In genomic region chr2:164655750-164656149, GRCh38 we compare ENCODE assay signal across 16 cellular contexts. TPM values are rescaled to one million over a fixed set of nuclear protein-coding genes. Genes with fewer than 3 reads are reported as not detected.
DNase-seq lines count a peak whose midpoint lies in the region; ATAC-seq and TF ChIP-seq lines count a peak whose summit lies in the region.
"Had no signal": no experiment of that assay in that cellular context is flagged by ENCODE, and none has a peak within 500 bp of the region (broad histone marks: within the 10 kb centered on the region; RNA-seq: fewer than 3 reads in every experiment).

No MANE protein-coding gene starts in this region.

- peaks cover 4 to 6% of the 10 kb centered on the region in 2 donors for H3K9me3 ChIP-seq in left lung
- H3K9me3 ChIP-seq: prostate gland had no signal

- in situ Hi-C loops in astrocyte of the spinal cord (cut with HindIII; ENCODE audit: low sequenced_read_pairs), result no loop called here

- TF ChIP-seq CTCF in AG09319 (IDR thresholded peaks at IDR 0.05; ENCODE audit: low read depth, low read length) (peak; percentile 12; the same call in 1 of the 2 replicates), HFFc6 (IDR thresholded peaks at IDR 0.05) (peak; percentile 39; the same call in 1 of the 2 replicates), astrocyte of the spinal cord (IDR thresholded peaks at IDR 0.05; ENCODE audit: low read depth, low read length) (peak; percentile 19), left lung (IDR thresholded peaks at IDR 0.05) (no peak)

- DNase-seq in AG09319 (ENCODE audit: extremely low read depth, low read depth) (no peak), HFFc6 (no peak), astrocyte of the spinal cord (ENCODE audit: low read depth, low spot score) (peak; percentile 39), kidney glomerular epithelial cell (lab: John Stamatoyannopoulos, UW) (peak; percentile 43), left lung (no peak), germinal center (ENCODE audit: low spot score) (no peak)
- no peak for DNase-seq in activated T-helper 1 cell treated with anti-CD3 and anti-CD28 coated beads, Interleukin-12 subunit alpha, Interleukin-12 subunit beta, Interleukin-2, Interleukin-4 antibody, amounts not matched to agents 30 ng/mL and 10 ng/mL and 1 ng/mL, durations not matched to agents 14 hours and 24 hours and 36 hours (ENCODE audit: low spot score)
- DNase-seq: activated CD8-positive, alpha-beta memory T cell treated with anti-CD3 and anti-CD28 coated beads for 24 hours; activated gamma-delta T cell; CD4-positive, alpha-beta T cell; effector memory CD8-positive, alpha-beta T cell; GDM1; glutamatergic neuron; naive B cell had no signal

- no peaks in the 10 kb centered on the region for H3K4me1 ChIP-seq in left lung
- H3K4me1 ChIP-seq: prostate gland had no signal

- no peaks in the 10 kb centered on the region for H3K27me3 ChIP-seq in left lung

- H3K36me3 ChIP-seq in left lung, result no peaks in the 10 kb centered on the region
- H3K36me3 ChIP-seq: prostate gland had no signal

- peaks cover 7% of the 10 kb centered on the region for H3K9me3 Mint-ChIP-seq in HFFc6
- no peaks in the 10 kb centered on the region for H3K9me3 Mint-ChIP-seq in activated T-helper 1 cell treated with anti-CD3 and anti-CD28 coated beads, Interleukin-12 subunit alpha, Interleukin-12 subunit beta, Interleukin-2, Interleukin-4 antibody, amounts not matched to agents 30 ng/mL and 10 ng/mL and 1 ng/mL, durations not matched to agents 14 hours and 24 hours and 36 hours

- H3K27me3 Mint-ChIP-seq in HFFc6 (ENCODE audit: insufficient read depth), result peaks cover 5% of the 10 kb centered on the region; the same call in 1 of the 2 replicates
- H3K27me3 Mint-ChIP-seq in activated T-helper 1 cell treated with anti-CD3 and anti-CD28 coated beads, Interleukin-12 subunit alpha, Interleukin-12 subunit beta, Interleukin-2, Interleukin-4 antibody, amounts not matched to agents 30 ng/mL and 10 ng/mL and 1 ng/mL, durations not matched to agents 14 hours and 24 hours and 36 hours (ENCODE audit: insufficient read depth), result no peaks in the 10 kb centered on the region
- H3K27me3 Mint-ChIP-seq: CD4-positive, alpha-beta T cell; effector memory CD8-positive, alpha-beta T cell; naive B cell had no signal

- no peak overlapping the region for H3K27ac ChIP-seq in left lung
- H3K27ac ChIP-seq: prostate gland had no signal

- peaks cover 33% of the 10 kb centered on the region for H3K4me1 Mint-ChIP-seq in HFFc6 (ENCODE audit: low read depth)
- H3K4me1 Mint-ChIP-seq in activated T-helper 1 cell treated with anti-CD3 and anti-CD28 coated beads, Interleukin-12 subunit alpha, Interleukin-12 subunit beta, Interleukin-2, Interleukin-4 antibody, amounts not matched to agents 30 ng/mL and 10 ng/mL and 1 ng/mL, durations not matched to agents 14 hours and 24 hours and 36 hours (ENCODE audit: low read depth), result no peaks in the 10 kb centered on the region
- H3K4me1 Mint-ChIP-seq: naive B cell had no signal

- intact Hi-C loops in left lung (cut with DNase I), result no loop called here
- intact Hi-C loops in activated T-helper 1 cell treated with anti-CD3 and anti-CD28 coated beads, Interleukin-12 subunit alpha, Interleukin-12 subunit beta, Interleukin-2, Interleukin-4 antibody, amounts not matched to agents 30 ng/mL and 10 ng/mL and 1 ng/mL, durations not matched to agents 14 hours and 24 hours and 36 hours (cut with micrococcal nuclease), result no loop called here

- H3K4me3 Mint-ChIP-seq in HFFc6, result no peak overlapping the region
- no peak overlapping the region for H3K4me3 Mint-ChIP-seq in activated T-helper 1 cell treated with anti-CD3 and anti-CD28 coated beads, Interleukin-12 subunit alpha, Interleukin-12 subunit beta, Interleukin-2, Interleukin-4 antibody, amounts not matched to agents 30 ng/mL and 10 ng/mL and 1 ng/mL, durations not matched to agents 14 hours and 24 hours and 36 hours
- H3K4me3 Mint-ChIP-seq: CD4-positive, alpha-beta T cell; effector memory CD8-positive, alpha-beta T cell; naive B cell had no signal

- H3K27ac Mint-ChIP-seq in HFFc6, result no peak overlapping the region
- H3K27ac Mint-ChIP-seq in activated T-helper 1 cell treated with anti-CD3 and anti-CD28 coated beads, Interleukin-12 subunit alpha, Interleukin-12 subunit beta, Interleukin-2, Interleukin-4 antibody, amounts not matched to agents 30 ng/mL and 10 ng/mL and 1 ng/mL, durations not matched to agents 14 hours and 24 hours and 36 hours, result no peak overlapping the region
- H3K27ac Mint-ChIP-seq: CD4-positive, alpha-beta T cell; effector memory CD8-positive, alpha-beta T cell had no signal

- H3K4me3 ChIP-seq in astrocyte of the spinal cord (ENCODE audit: low read depth, low read length) (no peak overlapping the region), left lung (no peak overlapping the region)
- H3K4me3 ChIP-seq: prostate gland had no signal

- ATAC-seq in left lung, result no peak
- ATAC-seq in HG02981 (IDR thresholded peaks at IDR 0.05; ENCODE audit: unreplicated experiment), result no peak
- ATAC-seq: effector memory CD8-positive, alpha-beta T cell had no signal

- peaks cover 15% of the 10 kb centered on the region for H3K36me3 Mint-ChIP-seq in HFFc6 (ENCODE audit: low read depth)
- no peaks in the 10 kb centered on the region for H3K36me3 Mint-ChIP-seq in activated T-helper 1 cell treated with anti-CD3 and anti-CD28 coated beads, Interleukin-12 subunit alpha, Interleukin-12 subunit beta, Interleukin-2, Interleukin-4 antibody, amounts not matched to agents 30 ng/mL and 10 ng/mL and 1 ng/mL, durations not matched to agents 14 hours and 24 hours and 36 hours (ENCODE audit: low read depth)

RNA-seq across cellular contexts. Expression of gene GRB14, which starts 34.5 kb away (rescaled TPM):
- total RNA-seq in HFFc6 (2021; fragmentation: NEBNext Ultra II Directional; extraction: Animal tissue kit (Norgen Biotek cat#: 25700)), result under 1 TPM in 1 of 6 experiments, not detected in 5; 0.19 TPM
- 1 to 10 TPM; 4.1 to 9.4 TPM for total RNA-seq in left lung
- total RNA-seq in activated T-helper 1 cell treated with anti-CD3 and anti-CD28 coated beads, Interleukin-12 subunit alpha, Interleukin-12 subunit beta, Interleukin-2, Interleukin-4 antibody, amounts not matched to agents 30 ng/mL and 10 ng/mL and 1 ng/mL, durations not matched to agents 14 hours and 24 hours and 36 hours, result not detected in 2 replicates
- total RNA-seq: CD4-positive, alpha-beta T cell had no signal

Comparison
In these comparisons a context has a peak if more than half of its experiments do, and no peak if none do; other contexts are left out.
1. DNase-seq: peak in astrocyte of the spinal cord (single experiment) and kidney glomerular epithelial cell (single experiment); none in AG09319 (single experiment), HFFc6 (single experiment), left lung (0 of 2), activated T-helper 1 cell treated with anti-CD3 and anti-CD28 coated beads, Interleukin-12 subunit alpha, Interleukin-12 subunit beta, Interleukin-2, Interleukin-4 antibody, amounts not matched to agents 30 ng/mL and 10 ng/mL and 1 ng/mL, durations not matched to agents 14 hours and 24 hours and 36 hours (single experiment) and germinal center (single experiment).
2. CTCF ChIP-seq: peak in AG09319 (single experiment), HFFc6 (single experiment) and astrocyte of the spinal cord (single experiment); none in left lung (0 of 2).